ENCODE assay signal across 25 cellular contexts in genomic region chr18:45403341-45404049, GRCh38.
DNase-seq lines count a peak whose midpoint lies in the region; ATAC-seq, FAIRE-seq and TF ChIP-seq lines count a peak whose summit lies in the region.
"Had no signal": no experiment of that assay in that cellular context is flagged by ENCODE, and none has a peak within 500 bp of the region (broad histone marks: within the 10 kb centered on the region; RNA-seq: fewer than 3 reads in every experiment).

No MANE protein-coding gene starts in this region.

- 0 out of 2 replicates have a peak, but pooled peaks cover 4% of the 10 kb centered on the region for H3K9me3 ChIP-seq in PC-9 (ENCODE audit: insufficient read depth, low read depth)
- no peaks in the 10 kb centered on the region for H3K9me3 ChIP-seq in keratinocyte (ENCODE audit: control insufficient read depth, low read depth, low read length)

- POLR2A ChIA-PET in PC-9 (lab: Charles Lee; ENCODE audit: unreplicated experiment), result no interaction called here

- peak overlapping the region; percentile 49 for H3K9ac ChIP-seq in keratinocyte (ENCODE audit: control insufficient read depth, extremely low read depth, insufficient read depth, low read length)
- H3K9ac ChIP-seq: BLaER1 had no signal

- H2AFZ ChIP-seq in ACC112 (ENCODE audit: low read length, unreplicated experiment) (no peak overlapping the region), PC-9 (no peak overlapping the region), keratinocyte (ENCODE audit: control insufficient read depth, low read length) (no peak overlapping the region)

- H3F3A ChIP-seq in PC-9 (ENCODE audit: insufficient read depth, low read depth), result no peaks in the 10 kb centered on the region

- H3K4me2 ChIP-seq in PC-9 (no peak overlapping the region), keratinocyte (ENCODE audit: control insufficient read depth, extremely low read depth, insufficient read depth, low read depth, low read length) (peak overlapping the region; percentile 62)
- H3K4me2 ChIP-seq: BLaER1 had no signal

- no peaks in the 10 kb centered on the region for H3K9me2 ChIP-seq in PC-9 (ENCODE audit: insufficient read depth)

- dilution Hi-C loops in keratinocyte (cut with MboI; ENCODE audit: extremely low pct_ligation_motif_present, low sequenced_read_pairs), result no loop called here

- TF ChIP-seq CTCF in PC-9 (conservative IDR thresholded peaks at IDR 0.05), result no peak
- no peak for TF ChIP-seq CTCF in bronchial epithelial cell (IDR thresholded peaks at IDR 0.05; ENCODE audit: insufficient read depth, low read length, severe bottlenecking)
- TF ChIP-seq CTCF in keratinocyte (optimal IDR thresholded peaks at IDR 0.05 in 1 of 3, IDR thresholded peaks at IDR 0.05 in 1 of 3, conservative IDR thresholded peaks at IDR 0.05 in 1 of 3; ENCODE audit: extremely low read depth in 1 of 3, insufficient read depth in 2 of 3, low read length in 3 of 3), result no peak

- H3K36me3 ChIP-seq in ACC112 (ENCODE audit: insufficient read depth, low read length), result no peaks in the 10 kb centered on the region
- H3K36me3 ChIP-seq in PC-9 (ENCODE audit: low read depth), result no peaks in the 10 kb centered on the region
- no peaks in the 10 kb centered on the region for H3K36me3 ChIP-seq in bronchial epithelial cell (ENCODE audit: control insufficient read depth, insufficient read depth, low read length)
- H3K36me3 ChIP-seq in keratinocyte (ENCODE audit: control insufficient read depth in 2 of 2, extremely low read depth in 1 of 2, insufficient read depth in 2 of 2, low read length in 2 of 2), result no peaks in the 10 kb centered on the region
- H3K36me3 ChIP-seq: BLaER1, MG63 had no signal

- CTCF ChIA-PET in PC-9 (lab: Charles Lee), result no interaction called here

- intact Hi-C loops in PC-9 (cut with micrococcal nuclease; ENCODE audit: unreplicated experiment), result no loop called here

- FAIRE-seq in bronchial epithelial cell (lab: Jason Lieb, UNC) (no peak), keratinocyte (lab: Jason Lieb, UNC) (peak; percentile 67), HTR-8/SVneo (lab: Jason Lieb, UNC) (no peak)
- FAIRE-seq: GM12892, H54, K562 had no signal

- H3K27me3 ChIP-seq in ACC112 (ENCODE audit: insufficient read depth, low read length) (no peaks in the 10 kb centered on the region), PC-9 (ENCODE audit: insufficient read depth, low read depth) (no peaks in the 10 kb centered on the region), bronchial epithelial cell (ENCODE audit: control insufficient read depth, insufficient read depth, low read length) (no peaks in the 10 kb centered on the region), keratinocyte (ENCODE audit: control insufficient read depth, extremely low read depth, insufficient read depth, low read length) (no peaks in the 10 kb centered on the region)
- H3K27me3 ChIP-seq: BLaER1, MG63 had no signal

- no peaks in the 10 kb centered on the region for H3K9me1 ChIP-seq in keratinocyte (ENCODE audit: control insufficient read depth, extremely low read depth, insufficient read depth, low read length)

- no peaks in the 10 kb centered on the region for H4K20me1 ChIP-seq in PC-9 (ENCODE audit: insufficient read depth)
- H4K20me1 ChIP-seq in keratinocyte (ENCODE audit: control insufficient read depth, extremely low read depth, insufficient read depth, low read length), result no peaks in the 10 kb centered on the region
- H4K20me1 ChIP-seq: BLaER1 had no signal

- H3K4me3 ChIP-seq in ACC112 (ENCODE audit: low read depth, low read length), result no peak overlapping the region
- no peak overlapping the region for H3K4me3 ChIP-seq in PC-9
- no peak overlapping the region for H3K4me3 ChIP-seq in bronchial epithelial cell (ENCODE audit: low read depth, low read length)
- H3K4me3 ChIP-seq in keratinocyte (ENCODE audit: control insufficient read depth in 2 of 3, extremely low read depth in 1 of 3, insufficient read depth in 2 of 3, low read depth in 1 of 3, low read length in 3 of 3), result no peak overlapping the region
- H3K4me3 ChIP-seq: BLaER1, K562, MG63, SK-N-MC had no signal

- H3K4me1 ChIP-seq in ACC112 (ENCODE audit: control insufficient read depth, insufficient read depth, low read length, unreplicated experiment) (peaks cover 13% of the 10 kb centered on the region), PC-9 (replicated peaks; ENCODE audit: insufficient read depth) (0 out of 2 replicates have a peak, but pooled peaks cover 5% of the 10 kb centered on the region), keratinocyte (ENCODE audit: control insufficient read depth, extremely low read depth, insufficient read depth, low read length) (peaks cover 29% of the 10 kb centered on the region)

- no peak for DNase-seq in PC-9
- DNase-seq in bronchial epithelial cell (ENCODE audit: low read depth), result peak; percentile 63
- DNase-seq in keratinocyte (ENCODE audit: low read depth, low spot score), result peak; percentile 55
- DNase-seq in HTR-8/SVneo (ENCODE audit: insufficient read length, low spot score), result no peak
- DNase-seq: CD4-positive, CD25-positive, alpha-beta regulatory T cell; DMS153; DND-41; NCI-H1105 treated with DMSO at 0.1 percent for 48 hours; NCI-H146; NCI-H2029; NCI-H446 treated with DMSO at 0.1 percent for 48 hours; NCI-H526; NCI-H82; NK-92 treated with Interleukin-12 subunit alpha and Interleukin-12 subunit beta, amount 100 ng/mL, for 24 hours; RPMI8226; SHP77 had no signal

- no TSS peak for BruUV-seq in PC-9 (replicated peaks; lab: Mats Ljungman, UMichigan)

- no peak for ATAC-seq in GM18868 (IDR thresholded peaks at IDR 0.05; ENCODE audit: unreplicated experiment)
- no peak for ATAC-seq in HG03196 (IDR thresholded peaks at IDR 0.05; ENCODE audit: unreplicated experiment)
- ATAC-seq: K562 had no signal

- no peaks in the 10 kb centered on the region for H3K79me2 ChIP-seq in ACC112 (ENCODE audit: control insufficient read depth, insufficient read depth, low read length, unreplicated experiment)
- H3K79me2 ChIP-seq in PC-9 (ENCODE audit: low read depth), result no peaks in the 10 kb centered on the region
- H3K79me2 ChIP-seq in keratinocyte (ENCODE audit: control insufficient read depth, insufficient read depth, low read length), result no peaks in the 10 kb centered on the region

- H3K27ac ChIP-seq in ACC112 (ENCODE audit: low read depth, low read length) (peak overlapping the region; percentile 12; the same call in 1 of the 2 replicates), PC-9 (peak overlapping the region; percentile 66), keratinocyte (ENCODE audit: control insufficient read depth, insufficient read depth, low read length) (peak overlapping the region; percentile 87)
- H3K27ac ChIP-seq: BLaER1, SK-N-MC had no signal

Comparison
In these comparisons a context has a peak if more than half of its experiments do, and no peak if none do; other contexts are left out.
1. H3K27ac ChIP-seq: peak in every context shown above with its lines; median percentile 87 in keratinocyte; 66 in PC-9; 12 in ACC112.
2. DNase-seq: peak in bronchial epithelial cell (single experiment) and keratinocyte (single experiment); none in PC-9 (0 of 2) and HTR-8/SVneo (single experiment).